9 cellular contexts compared by ENCODE assay signal in genomic region chr17:49861150-49861884, GRCh38. TPM values are rescaled to one million over a fixed set of nuclear protein-coding genes. Genes with fewer than 3 reads are reported as not detected.
DNase-seq lines count a peak whose midpoint lies in the region; ATAC-seq, FAIRE-seq and TF ChIP-seq lines count a peak whose summit lies in the region.
"Had no signal": no experiment of that assay in that cellular context is flagged by ENCODE, and none has a peak within 500 bp of the region (broad histone marks: within the 10 kb centered on the region; RNA-seq: fewer than 3 reads in every experiment).

No MANE protein-coding gene starts in this region.

- dilution Hi-C loops in keratinocyte (cut with MboI; ENCODE audit: extremely low pct_ligation_motif_present, low sequenced_read_pairs), result no loop called here

- no peak overlapping the region for H3K9ac ChIP-seq in Karpas-422 (ENCODE audit: low read length)
- no peak overlapping the region for H3K9ac ChIP-seq in keratinocyte (ENCODE audit: control insufficient read depth, extremely low read depth, insufficient read depth, low read length)

- no peaks in the 10 kb centered on the region for H3K9me1 ChIP-seq in keratinocyte (ENCODE audit: control insufficient read depth, extremely low read depth, insufficient read depth, low read length)

- in situ Hi-C loops in astrocyte of the spinal cord (cut with HindIII; ENCODE audit: low sequenced_read_pairs), result no loop called here

- H3K9me3 ChIP-seq in Karpas-422 (ENCODE audit: low read length), result no peaks in the 10 kb centered on the region
- H3K9me3 ChIP-seq in keratinocyte (ENCODE audit: control insufficient read depth, low read depth, low read length), result no peaks in the 10 kb centered on the region

- FAIRE-seq in keratinocyte (lab: Jason Lieb, UNC), result peak; percentile 23

- no peaks in the 10 kb centered on the region for H3K9me2 ChIP-seq in Karpas-422 (replicated peaks; ENCODE audit: insufficient read depth, low read length)

- ATAC-seq in GM18907 (IDR thresholded peaks at IDR 0.05; ENCODE audit: unreplicated experiment), result no peak
- ATAC-seq in HG02970 (IDR thresholded peaks at IDR 0.05; ENCODE audit: low FRiP score, unreplicated experiment), result no peak

- H3K4me1 ChIP-seq in Karpas-422 (ENCODE audit: low read length), result no peaks in the 10 kb centered on the region
- H3K4me1 ChIP-seq in keratinocyte (ENCODE audit: control insufficient read depth, extremely low read depth, insufficient read depth, low read length), result no peaks in the 10 kb centered on the region

- TF ChIP-seq CTCF in astrocyte of the spinal cord (IDR thresholded peaks at IDR 0.05; ENCODE audit: low read depth, low read length) (peak; percentile 75), keratinocyte (optimal IDR thresholded peaks at IDR 0.05 in 1 of 3, IDR thresholded peaks at IDR 0.05 in 1 of 3, conservative IDR thresholded peaks at IDR 0.05 in 1 of 3; ENCODE audit: extremely low read depth in 1 of 3, insufficient read depth in 2 of 3, low read length in 3 of 3) (peak; percentile 64 to 83 (median 78))

- no peaks in the 10 kb centered on the region; the same call in 1 of the 2 replicates for H4K20me1 ChIP-seq in Karpas-422 (ENCODE audit: insufficient read depth, low read depth, low read length)
- no peaks in the 10 kb centered on the region for H4K20me1 ChIP-seq in keratinocyte (ENCODE audit: control insufficient read depth, extremely low read depth, insufficient read depth, low read length)

- H3K4me3 ChIP-seq in Karpas-422 (ENCODE audit: low read length), result no peak overlapping the region
- no peak overlapping the region for H3K4me3 ChIP-seq in astrocyte of the spinal cord (ENCODE audit: low read depth, low read length)
- H3K4me3 ChIP-seq in keratinocyte (ENCODE audit: control insufficient read depth in 2 of 3, extremely low read depth in 1 of 3, insufficient read depth in 2 of 3, low read depth in 1 of 3, low read length in 3 of 3), result no peak overlapping the region

- no peaks in the 10 kb centered on the region for H3K79me2 ChIP-seq in Karpas-422 (ENCODE audit: low read length)
- H3K79me2 ChIP-seq in keratinocyte (ENCODE audit: control insufficient read depth, insufficient read depth, low read length), result no peaks in the 10 kb centered on the region

- no peak overlapping the region for H3K27ac ChIP-seq in Karpas-422 (ENCODE audit: low read length)
- no peak overlapping the region for H3K27ac ChIP-seq in keratinocyte (ENCODE audit: control insufficient read depth, insufficient read depth, low read length)

- DNase-seq in EL (peak; percentile 63), Karpas-422 (peak; percentile 75), T1000 (lab: John Stamatoyannopoulos, UW) (peak; percentile 10), astrocyte of the spinal cord (ENCODE audit: low read depth, low spot score) (peak; percentile 7), keratinocyte (ENCODE audit: low read depth, low spot score) (peak; percentile 23)
- DNase-seq in stimulated activated CD4-positive, alpha-beta T cell treated with anti-CD3 and anti-CD28 coated beads, Interleukin-4, amount 100 ng/mL, for 24 hours, result peak; percentile 59

- H2AFZ ChIP-seq in Karpas-422 (ENCODE audit: low read length), result no peak overlapping the region
- no peak overlapping the region for H2AFZ ChIP-seq in keratinocyte (ENCODE audit: control insufficient read depth, low read length)

- H3K4me2 ChIP-seq in Karpas-422 (ENCODE audit: low read depth, low read length, poor library complexity, severe bottlenecking), result no peak overlapping the region
- H3K4me2 ChIP-seq in keratinocyte (ENCODE audit: control insufficient read depth, extremely low read depth, insufficient read depth, low read depth, low read length), result no peak overlapping the region

- H3K36me3 ChIP-seq in Karpas-422 (ENCODE audit: insufficient read depth, low read length), result no peaks in the 10 kb centered on the region
- no peaks in the 10 kb centered on the region for H3K36me3 ChIP-seq in keratinocyte (ENCODE audit: control insufficient read depth in 2 of 2, extremely low read depth in 1 of 2, insufficient read depth in 2 of 2, low read length in 2 of 2)

- H3K27me3 ChIP-seq in Karpas-422 (ENCODE audit: low read length) (no peaks in the 10 kb centered on the region), keratinocyte (ENCODE audit: control insufficient read depth, extremely low read depth, insufficient read depth, low read length) (peaks cover 9% of the 10 kb centered on the region)

RNA-seq across cellular contexts. Expression of gene TAC4, which starts 13.4 kb away (rescaled TPM):
- total RNA-seq in Karpas-422 (2014; rRNA removed; shearing (Covaris generic); ENCODE audit: low replicate concordance), result not detected in 2 replicates
- polyA plus RNA-seq in keratinocyte, result not detected in 3 replicates
- not detected for polyA plus RNA-seq in keratinocyte (2011; ENCODE audit: low read depth)
- polyA plus RNA-seq in keratinocyte (2011; cell fraction: cytosol; rRNA removed), result not detected in 2 replicates
- polyA plus RNA-seq in keratinocyte (2011; cell fraction: nucleus; rRNA removed), result not detected in 2 replicates
- not detected in 2 replicates for polyA plus RNA-seq in keratinocyte (2012; ENCODE audit: low replicate concordance)
- polyA minus RNA-seq in keratinocyte, result not detected in 3 replicates
- polyA minus RNA-seq in keratinocyte (2011; cell fraction: cytosol; rRNA and poly(A)+ RNA removed), result not detected
- not detected in 2 replicates for polyA minus RNA-seq in keratinocyte (2011; cell fraction: nucleus; rRNA and poly(A)+ RNA removed)
- polyA plus RNA-seq: adipose tissue had no signal

Comparison
In these comparisons a context has a peak if more than half of its experiments do, and no peak if none do; other contexts are left out.
1. DNase-seq: peak in every context shown above with its lines; median percentile 75 in Karpas-422; 63 in EL; 59 in stimulated activated CD4-positive, alpha-beta T cell treated with anti-CD3 and anti-CD28 coated beads, Interleukin-4, amount 100 ng/mL, for 24 hours; 23 in keratinocyte; 10 in T1000; 7 in astrocyte of the spinal cord.